ENCODE assay signal across 26 cellular contexts in genomic region chr1:5863238-5863637, GRCh38.
"Had no signal": no experiment of that assay in that cellular context is flagged by ENCODE, and none has a peak within 500 bp of the region (broad histone marks: within the 10 kb centered on the region; RNA-seq: fewer than 3 reads in every experiment).

No MANE protein-coding gene starts in this region.

- H3K27ac ChIP-seq: colonic mucosa, epithelial cell of prostate, esophagus squamous epithelium, gastrocnemius medialis, heart left ventricle, hepatocyte, left lung, lower lobe of right lung had no signal

- H3K4me1 ChIP-seq: colonic mucosa, esophagus squamous epithelium, gastrocnemius medialis, heart left ventricle, left lung, lower lobe of right lung had no signal

- H2AFZ ChIP-seq: hepatocyte had no signal

- ATAC-seq: effector memory CD8-positive, alpha-beta T cell; esophagus mucosa; gastrocnemius medialis; heart left ventricle; left cardiac atrium; left lung; left ventricle myocardium superior; lower lobe of right lung; mucosa of descending colon had no signal

- H3K4me2 ChIP-seq: hepatocyte had no signal

- H3K4me3 ChIP-seq: colonic mucosa, esophagus squamous epithelium, gastrocnemius medialis, heart left ventricle, hepatocyte, left lung, lower lobe of right lung, mucosa of descending colon had no signal

- DNase-seq: colonic mucosa; cortex of kidney; effector CD8-positive, alpha-beta T cell; effector memory CD8-positive, alpha-beta T cell; endodermal cell; erythroblast; esophagus squamous epithelium; foreskin fibroblast; foreskin melanocyte; gastrocnemius medialis; glutamatergic neuron; heart left ventricle; immature natural killer cell; left cardiac atrium; left ventricle myocardium superior; lower lobe of right lung; mesenchymal stem cell; mucosa of descending colon; naive B cell had no signal

- H3K79me2 ChIP-seq: hepatocyte had no signal

- FAIRE-seq: endometrium, islet of Langerhans, keratinocyte had no signal

- H3K9me3 ChIP-seq: colonic mucosa, esophagus squamous epithelium, gastrocnemius medialis, heart left ventricle, left lung, lower lobe of right lung, mucosa of descending colon had no signal

- H3K27me3 ChIP-seq: colonic mucosa, esophagus squamous epithelium, gastrocnemius medialis, heart left ventricle, hepatocyte, left lung had no signal

- H3K36me3 ChIP-seq: colonic mucosa, gastrocnemius medialis had no signal
